11 cellular contexts compared by ENCODE assay signal in genomic region chr3:183210862-183211341, GRCh38. TPM values are rescaled to one million over a fixed set of nuclear protein-coding genes. Genes with fewer than 3 reads are reported as not detected.
DNase-seq lines count a peak whose midpoint lies in the region; TF ChIP-seq lines count a peak whose summit lies in the region.
"Had no signal": no experiment of that assay in that cellular context is flagged by ENCODE, and none has a peak within 500 bp of the region (broad histone marks: within the 10 kb centered on the region; RNA-seq: fewer than 3 reads in every experiment).

No MANE protein-coding gene starts in this region.

- H3K27ac ChIP-seq in coronary artery (peak overlapping the region; percentile 9 to 31), neutrophil (peak overlapping the region; percentile 98), vagina (peak overlapping the region; percentile 61)

- TF ChIP-seq CTCF in coronary artery (IDR thresholded peaks at IDR 0.05) (no peak), neutrophil (IDR thresholded peaks at IDR 0.05) (no peak), vagina (IDR thresholded peaks at IDR 0.05) (no peak), BE2C (IDR thresholded peaks at IDR 0.05; ENCODE audit: low read depth, low read length) (no peak)

- H3K36me3 ChIP-seq in neutrophil, result no peaks in the 10 kb centered on the region
- no peaks in the 10 kb centered on the region for H3K36me3 ChIP-seq in vagina
- H3K36me3 ChIP-seq in BE2C, result no peaks in the 10 kb centered on the region

- H3K9me3 ChIP-seq in neutrophil, result no peaks in the 10 kb centered on the region
- no peaks in the 10 kb centered on the region for H3K9me3 ChIP-seq in vagina
- no peaks in the 10 kb centered on the region; the same call in 1 of the 2 replicates for H3K9me3 ChIP-seq in BE2C

- H3K36me3 Mint-ChIP-seq in activated naive CD4-positive, alpha-beta T cell treated with anti-CD3 and anti-CD28 coated beads, Interleukin-2, amount 10 ng/mL, durations not matched to agents 7 days and 5 days, result no peaks in the 10 kb centered on the region

- no peak for TF ChIP-seq POLR2A in vagina (IDR thresholded peaks at IDR 0.05)

- peaks cover 3% of the 10 kb centered on the region for H3K4me1 Mint-ChIP-seq in activated naive CD4-positive, alpha-beta T cell treated with anti-CD3 and anti-CD28 coated beads, Interleukin-2, amount 10 ng/mL, durations not matched to agents 7 days and 5 days

- peaks cover 3% of the 10 kb centered on the region for H3K27me3 Mint-ChIP-seq in activated naive CD4-positive, alpha-beta T cell treated with anti-CD3 and anti-CD28 coated beads, Interleukin-2, amount 10 ng/mL, durations not matched to agents 7 days and 5 days

- intact Hi-C loops in vagina (cut with DNase I), result no loop called here

- H3K9me3 Mint-ChIP-seq in activated naive CD4-positive, alpha-beta T cell treated with anti-CD3 and anti-CD28 coated beads, Interleukin-2, amount 10 ng/mL, durations not matched to agents 7 days and 5 days, result peaks cover 13% of the 10 kb centered on the region
- H3K9me3 Mint-ChIP-seq: HFFc6 had no signal

- H3K4me1 ChIP-seq in neutrophil (ENCODE audit: control insufficient read depth in 1 of 2, insufficient read depth in 1 of 2, low read depth in 1 of 2, low read length in 1 of 2) (peaks cover 56 to 57% of the 10 kb centered on the region in 2 experiments), vagina (no peaks in the 10 kb centered on the region), BE2C (no peaks in the 10 kb centered on the region)

- CTCF ChIA-PET in activated naive CD4-positive, alpha-beta T cell treated with anti-CD3 and anti-CD28 coated beads, Interleukin-2, amount 10 ng/mL, durations not matched to agents 7 days and 5 days (lab: Charles Lee), result interaction anchor here (1.3 kb wide), 1 partner anchor 25 kb away, joined by 4 read pairs; no protein-coding TSS in a partner anchor

- peak; percentile 14 for DNase-seq in activated naive CD4-positive, alpha-beta T cell treated with Interleukin-2 at 50 U/mL for 16 hours
- no peak for DNase-seq in activated naive CD4-positive, alpha-beta T cell treated with anti-CD3 and anti-CD28 coated beads, Interleukin-2, amount 10 ng/mL, durations not matched to agents 7 days and 5 days
- DNase-seq in coronary artery (ENCODE audit: low spot score) (no peak), vagina (ENCODE audit: extremely low spot score in 2 of 2) (no peak), BE2C (no peak), NK-92 (lab: John Stamatoyannopoulos, UW; ENCODE audit: unreplicated experiment) (no peak), NCI-H226 (no peak)
- DNase-seq: HFFc6, retina, SW 1271 had no signal

- no peak overlapping the region for H3K27ac Mint-ChIP-seq in activated naive CD4-positive, alpha-beta T cell treated with anti-CD3 and anti-CD28 coated beads, Interleukin-2, amount 10 ng/mL, durations not matched to agents 7 days and 5 days
- H3K27ac Mint-ChIP-seq: HFFc6 had no signal

- no peaks in the 10 kb centered on the region for H3K27me3 ChIP-seq in neutrophil
- no peaks in the 10 kb centered on the region for H3K27me3 ChIP-seq in vagina
- no peaks in the 10 kb centered on the region for H3K27me3 ChIP-seq in BE2C

- no peak overlapping the region for H3K4me3 ChIP-seq in coronary artery
- H3K4me3 ChIP-seq in neutrophil (ENCODE audit: low read depth in 1 of 2, low read length in 1 of 2), result peak overlapping the region; percentile 56 to 67
- no peak overlapping the region for H3K4me3 ChIP-seq in vagina
- no peak overlapping the region for H3K4me3 ChIP-seq in BE2C (ENCODE audit: low read depth, low read length)

- no peak overlapping the region for H3K4me3 Mint-ChIP-seq in activated naive CD4-positive, alpha-beta T cell treated with anti-CD3 and anti-CD28 coated beads, Interleukin-2, amount 10 ng/mL, durations not matched to agents 7 days and 5 days
- H3K4me3 Mint-ChIP-seq: HFFc6 had no signal

RNA-seq across cellular contexts. Expression of gene B3GNT5, which starts 42.2 kb away (rescaled TPM):
- total RNA-seq in vagina, result 20.4 TPM
- 1.2 TPM for polyA plus RNA-seq in BE2C (2012; ENCODE audit: insufficient read depth, insufficient read length, low read depth)
- total RNA-seq: HFFc6 had no signal

RNA-seq across cellular contexts. Expression of gene LAMP3, which starts 48.4 kb away (rescaled TPM):
- 3.9 TPM for total RNA-seq in vagina
- 0.17 TPM for polyA plus RNA-seq in BE2C (2012; ENCODE audit: insufficient read depth, insufficient read length, low read depth)

Comparison
In these comparisons a context has a peak if more than half of its experiments do, and no peak if none do; other contexts are left out.
1. H3K27ac ChIP-seq: peak in every context shown above with its lines; median percentile 98 in neutrophil; 61 in vagina; 20 in coronary artery.
2. H3K4me3 ChIP-seq: peak in neutrophil (2 of 2); none in coronary artery (single experiment), vagina (0 of 2) and BE2C (single experiment).